14 cellular contexts compared by ENCODE assay signal in the genomic region with DNA sequence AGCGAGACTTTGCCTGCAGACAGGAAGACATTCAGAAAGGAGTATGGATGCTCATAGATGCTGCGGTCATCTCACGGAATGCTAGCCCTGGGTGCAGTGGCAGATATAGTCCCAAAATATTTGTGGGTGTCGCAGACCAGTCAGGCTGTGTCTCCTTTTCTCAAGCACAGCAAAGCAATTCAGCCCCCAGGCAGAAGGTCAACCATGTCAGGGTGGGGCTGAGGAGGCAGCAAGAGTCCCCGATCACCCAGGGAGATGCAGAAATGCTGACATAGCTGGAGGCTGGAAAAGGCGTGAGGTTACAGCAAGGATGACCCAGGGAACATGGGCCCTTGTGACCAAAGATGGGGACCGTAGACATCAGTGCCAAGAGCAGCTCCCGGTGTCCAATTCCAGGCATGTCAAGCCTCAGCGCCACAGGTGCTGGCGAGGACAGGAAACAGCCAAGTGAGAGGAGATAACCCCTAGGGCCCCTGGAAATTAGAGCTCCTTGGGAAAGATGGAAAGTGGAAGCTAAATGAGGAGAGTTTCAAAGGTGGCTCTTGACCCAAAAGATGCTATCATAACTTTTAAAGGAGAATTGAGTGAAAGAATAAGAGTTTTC.
"Had no signal": no experiment of that assay in that cellular context is flagged by ENCODE, and none has a peak within 500 bp of the region (broad histone marks: within the 10 kb centered on the region; RNA-seq: fewer than 3 reads in every experiment).

No MANE protein-coding gene starts in this region.

- ATAC-seq: activated T-helper 17 cell treated with anti-CD3 and anti-CD28 coated beads, Interleukin-2, amount 50 U/mL, for 72 hours; esophagus mucosa; left lung; natural killer cell treated with Interleukin-12 subunit alpha and Interleukin-12 subunit beta and Interleukin-15 and Interleukin-18, amount 100 ng/mL, for 72 hours; psoas muscle; right lobe of liver had no signal

- H3K27ac ChIP-seq: hepatocyte, left lung, psoas muscle, right lobe of liver, tibial nerve had no signal

- DNase-seq: activated CD4-positive, alpha-beta T cell treated with anti-CD3 and anti-CD28 coated beads, Interleukin-2, amount 10 ng/mL, durations not matched to agents 7 days and 5 days; activated naive CD4-positive, alpha-beta T cell treated with anti-CD3 and anti-CD28 coated beads, Interleukin-2, amount 50 U/mL, for 16 hours; left lung; psoas muscle; right lobe of liver; stimulated activated CD4-positive, alpha-beta T cell treated with anti-CD3 and anti-CD28 coated beads, Interleukin-4, amount 100 ng/mL, for 4 hours; stimulated activated CD8-positive, alpha-beta memory T cell treated with anti-CD3 and anti-CD28 coated beads, Interleukin-4, amount 100 ng/mL, for 48 hours; stimulated activated naive CD4-positive, alpha-beta T cell treated with Interleukin-2 at 50 U/mL for 16 hours; substantia nigra had no signal
